Comparison of ENCODE assay signal across 1 cellular context in genomic region chr5:178308541-178309092, GRCh38.
TF ChIP-seq lines count a peak whose summit lies in the region.

No MANE protein-coding gene starts in this region.

TF ChIP-seq in H1, 55 proteins besides CTCF, POLR2A, EP300 and RAD21:
- no peak for TF ChIP-seq CEBPB (IDR thresholded peaks at IDR 0.05; ENCODE audit: low read depth, low read length)
- TF ChIP-seq HDAC6 (IDR thresholded peaks at IDR 0.05; ENCODE audit: low read depth, low read length), result no peak
- TF ChIP-seq MAX (IDR thresholded peaks at IDR 0.05), result no peak
- no peak for TF ChIP-seq CHD1 (IDR thresholded peaks at IDR 0.05; ENCODE audit: low read depth, low read length)
- no peak for TF ChIP-seq ZNF274 (IDR thresholded peaks at IDR 0.05; ENCODE audit: borderline replicate concordance, extremely low read depth, low read length)
- TF ChIP-seq E2F6 (IDR thresholded peaks at IDR 0.05), result no peak
- TF ChIP-seq BRCA1 (IDR thresholded peaks at IDR 0.05; ENCODE audit: low read depth, low read length), result no peak
- no peak for TF ChIP-seq RBBP5 (IDR thresholded peaks at IDR 0.05; ENCODE audit: borderline replicate concordance, low read depth, low read length)
- no peak for TF ChIP-seq JUND (IDR thresholded peaks at IDR 0.05; ENCODE audit: low read length)
- no peak for TF ChIP-seq SP4 (IDR thresholded peaks at IDR 0.05; ENCODE audit: low read length)
- TF ChIP-seq CBX5 (IDR thresholded peaks at IDR 0.05; ENCODE audit: low read depth, low read length), result no peak
- no peak for TF ChIP-seq CHD2 (IDR thresholded peaks at IDR 0.05; ENCODE audit: low read length)
- TF ChIP-seq EZH2 (IDR thresholded peaks at IDR 0.05; ENCODE audit: low read depth, low read length, severe bottlenecking), result no peak
- no peak for TF ChIP-seq RFX5 (IDR thresholded peaks at IDR 0.05; ENCODE audit: borderline replicate concordance, low read depth, low read length)
- no peak for TF ChIP-seq KDM4A (IDR thresholded peaks at IDR 0.05; ENCODE audit: low read depth, low read length, severe bottlenecking)
- no peak for TF ChIP-seq FOSL1 (IDR thresholded peaks at IDR 0.05; ENCODE audit: insufficient read depth, low read depth, low read length)
